Comparison of ENCODE assay signal across 9 cellular contexts in the genomic region with DNA sequence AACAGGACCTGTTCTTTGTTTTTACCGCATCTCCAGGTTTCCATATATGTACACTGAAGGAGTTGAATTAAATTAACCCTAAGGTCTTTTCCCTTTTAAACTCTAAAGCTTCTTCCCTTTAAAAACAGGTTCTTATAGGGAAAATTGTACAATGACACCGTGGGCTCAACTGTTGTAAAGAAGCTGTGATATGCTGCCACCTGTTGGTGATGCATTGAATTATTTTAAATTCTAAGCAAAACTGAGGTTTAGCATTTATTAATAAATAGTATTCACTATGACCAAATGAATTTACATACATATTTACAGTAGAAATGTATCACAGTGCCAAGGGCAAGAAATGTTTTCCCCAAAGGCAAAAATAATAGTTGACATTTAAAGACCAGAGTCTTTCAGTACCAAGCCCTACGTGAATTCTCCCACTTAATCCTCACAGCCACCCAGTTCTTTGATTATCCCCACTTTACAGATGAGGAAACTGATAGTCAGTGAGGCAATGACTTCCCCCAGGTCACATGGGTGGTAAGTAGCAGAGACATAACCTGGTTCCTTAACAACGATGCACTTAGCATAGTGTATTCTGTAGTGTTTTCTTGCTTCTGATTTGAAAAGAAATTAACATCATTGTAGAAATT. TPM values are rescaled to one million over a fixed set of nuclear protein-coding genes. Genes with fewer than 3 reads are reported as not detected.
DNase-seq lines count a peak whose midpoint lies in the region; ATAC-seq, FAIRE-seq and TF ChIP-seq lines count a peak whose summit lies in the region.
"Had no signal": no experiment of that assay in that cellular context is flagged by ENCODE, and none has a peak within 500 bp of the region (broad histone marks: within the 10 kb centered on the region; RNA-seq: fewer than 3 reads in every experiment).

No MANE protein-coding gene starts in this region.

- no peaks in the 10 kb centered on the region for H3K9me3 ChIP-seq in right cardiac atrium (ENCODE audit: control insufficient read depth, low read length)
- H3K9me3 ChIP-seq in left ventricle myocardium inferior (replicated peaks): no peaks in the 10 kb centered on the region
- no peaks in the 10 kb centered on the region for H3K9me3 ChIP-seq in small intestine (ENCODE audit: control insufficient read depth, low read depth)

- H3K36me3 Mint-ChIP-seq in activated B cell treated with CpG ODN at 0.5 μM for 24 hours (ENCODE audit: low read depth): no peaks in the 10 kb centered on the region

- H3K4me3 ChIP-seq in right cardiac atrium (ENCODE audit: low read length): no peak overlapping the region
- H3K4me3 ChIP-seq in left ventricle myocardium inferior: no peak overlapping the region
- H3K4me3 ChIP-seq in small intestine (ENCODE audit: low read depth in 1 of 2, low read length in 2 of 2): no peak overlapping the region

- DNase-seq in Right ventricle myocardium superior (no peak), right cardiac atrium (no peak), NCI-H1694 (lab: John Stamatoyannopoulos, UW) (peak; percentile 26), activated B cell treated with CpG ODN at 0.5 μM for 24 hours (no peak), left ventricle myocardium inferior (no peak), small intestine (peak; percentile 51), islet precursor cell (no peak)

- H3K36me3 ChIP-seq in left ventricle myocardium inferior (no peaks in the 10 kb centered on the region), small intestine (ENCODE audit: control insufficient read depth in 2 of 2, insufficient read depth in 2 of 2, low read length in 2 of 2) (no peaks in the 10 kb centered on the region)

- 43% methylated on average over 4 of the region's 4 CpGs for WGBS in right cardiac atrium
- 40 to 48% (median 43%) methylated on average over 4 of the region's 4 CpGs for WGBS in small intestine, 3 donors

- intact Hi-C loops in Right ventricle myocardium superior (cut with DNase I): loop anchor here (5.0 kb wide), 1 partner anchor 533 kb away; no protein-coding TSS in a partner anchor
- intact Hi-C loops in right cardiac atrium (cut with DNase I): loop anchor here (2.0 to 5.0 kb wide), 3 partner anchors 533 to 535 kb away; no protein-coding TSS in a partner anchor
- intact Hi-C loops in activated B cell treated with CpG ODN at 0.5 μM for 24 hours (cut with micrococcal nuclease): loop anchor here (1.0 to 10.0 kb wide), 7 partner anchors 67 to 693 kb away; partner anchors contain the start of genes MTERF2, POLR3B and RFX4
- intact Hi-C loops in left ventricle myocardium inferior (cut with micrococcal nuclease): loop anchor here (5.0 kb wide), 1 partner anchor 533 kb away; no protein-coding TSS in a partner anchor

- POLR2A ChIA-PET in activated B cell treated with CpG ODN at 0.5 μM for 24 hours (lab: Charles Lee): interaction anchor here (0.7 to 0.9 kb wide), 2 partner anchors 10 to 563 kb away, joined by 3 read pairs; partner anchors contain the start of gene POLR3B

- H3K27me3 ChIP-seq in right cardiac atrium (ENCODE audit: control insufficient read depth, insufficient read depth): no peaks in the 10 kb centered on the region
- no peaks in the 10 kb centered on the region for H3K27me3 ChIP-seq in left ventricle myocardium inferior (ENCODE audit: low read depth)
- no peaks in the 10 kb centered on the region for H3K27me3 ChIP-seq in small intestine (ENCODE audit: control insufficient read depth in 2 of 2, insufficient read depth in 2 of 2, low read length in 2 of 2)

- H3K4me1 Mint-ChIP-seq in activated B cell treated with CpG ODN at 0.5 μM for 24 hours: no peaks in the 10 kb centered on the region

- peak; percentile 52 for ATAC-seq in Right ventricle myocardium superior (ENCODE audit: poor library complexity)
- no peak for ATAC-seq in right cardiac atrium
- peak; percentile 31 for ATAC-seq in activated B cell treated with CpG ODN at 0.5 μM for 24 hours (ENCODE audit: low read depth)
- ATAC-seq in GM18868 (IDR thresholded peaks at IDR 0.05; ENCODE audit: unreplicated experiment): no peak

- peaks cover 66% of the 10 kb centered on the region for H3K27me3 Mint-ChIP-seq in activated B cell treated with CpG ODN at 0.5 μM for 24 hours

- H3K27ac Mint-ChIP-seq in activated B cell treated with CpG ODN at 0.5 μM for 24 hours: no peak overlapping the region

- FAIRE-seq in small intestine (lab: Jason Lieb, UNC): no peak

- CTCF ChIA-PET in activated B cell treated with CpG ODN at 0.5 μM for 24 hours (lab: Charles Lee): interaction anchor here (0.7 to 2.9 kb wide), 10 partner anchors 10 to 1652 kb away, joined by 3 to 23 read pairs (median 4); partner anchors contain the start of gene POLR3B

- TF ChIP-seq CTCF in activated B cell treated with CpG ODN at 0.5 μM for 24 hours (IDR thresholded peaks at IDR 0.05) (peak; percentile 58), left ventricle myocardium inferior (IDR thresholded peaks at IDR 0.05; ENCODE audit: borderline replicate concordance) (peak; percentile 83)

- peaks cover 17% of the 10 kb centered on the region for H3K9me3 Mint-ChIP-seq in activated B cell treated with CpG ODN at 0.5 μM for 24 hours

- H3K4me1 ChIP-seq in right cardiac atrium (ENCODE audit: control insufficient read depth, insufficient read depth, low read length): no peaks in the 10 kb centered on the region
- H3K4me1 ChIP-seq in left ventricle myocardium inferior: peaks cover 5% of the 10 kb centered on the region
- no peaks in the 10 kb centered on the region for H3K4me1 ChIP-seq in small intestine (ENCODE audit: control insufficient read depth in 2 of 2, insufficient read depth in 1 of 2, low read depth in 1 of 2, low read length in 1 of 2)

- H3K4me3 Mint-ChIP-seq in activated B cell treated with CpG ODN at 0.5 μM for 24 hours: no peak overlapping the region
- H3K4me3 Mint-ChIP-seq: central memory CD8-positive, alpha-beta T cell had no signal

- H3K27ac ChIP-seq in right cardiac atrium (ENCODE audit: low read length) (no peak overlapping the region), left ventricle myocardium inferior (replicated peaks) (no peak overlapping the region), small intestine (ENCODE audit: low read depth in 1 of 2, low read length in 1 of 2) (no peak overlapping the region)

RNA-seq across cellular contexts. Expression of gene TMEM263, which starts 35.7 kb away (rescaled TPM):
- total RNA-seq in Right ventricle myocardium superior: 28.8 TPM
- total RNA-seq in right cardiac atrium: 10 to 100 TPM; 55.4 to 69.9 (median 63.6) TPM
- polyA plus RNA-seq in right cardiac atrium: 25.1 TPM
- 10.5 and 15.1 TPM in 2 replicates for total RNA-seq in activated B cell treated with CpG ODN at 0.5 μM for 24 hours
- 35.8 TPM for total RNA-seq in left ventricle myocardium inferior
- polyA plus RNA-seq in small intestine: 10 to 100 TPM; 12.7 to 27.3 (median 13.8) TPM

Comparison
In these comparisons a context has a peak if more than half of its experiments do, and no peak if none do; other contexts are left out.
1. ATAC-seq: peak in Right ventricle myocardium superior (single experiment) and activated B cell treated with CpG ODN at 0.5 μM for 24 hours (single experiment); none in right cardiac atrium (0 of 2) and GM18868 (single experiment).
2. DNase-seq: peak in NCI-H1694 (single experiment) and small intestine (single experiment); none in Right ventricle myocardium superior (single experiment), right cardiac atrium (0 of 3), activated B cell treated with CpG ODN at 0.5 μM for 24 hours (single experiment), left ventricle myocardium inferior (single experiment) and islet precursor cell (single experiment).